In the genomic region with DNA sequence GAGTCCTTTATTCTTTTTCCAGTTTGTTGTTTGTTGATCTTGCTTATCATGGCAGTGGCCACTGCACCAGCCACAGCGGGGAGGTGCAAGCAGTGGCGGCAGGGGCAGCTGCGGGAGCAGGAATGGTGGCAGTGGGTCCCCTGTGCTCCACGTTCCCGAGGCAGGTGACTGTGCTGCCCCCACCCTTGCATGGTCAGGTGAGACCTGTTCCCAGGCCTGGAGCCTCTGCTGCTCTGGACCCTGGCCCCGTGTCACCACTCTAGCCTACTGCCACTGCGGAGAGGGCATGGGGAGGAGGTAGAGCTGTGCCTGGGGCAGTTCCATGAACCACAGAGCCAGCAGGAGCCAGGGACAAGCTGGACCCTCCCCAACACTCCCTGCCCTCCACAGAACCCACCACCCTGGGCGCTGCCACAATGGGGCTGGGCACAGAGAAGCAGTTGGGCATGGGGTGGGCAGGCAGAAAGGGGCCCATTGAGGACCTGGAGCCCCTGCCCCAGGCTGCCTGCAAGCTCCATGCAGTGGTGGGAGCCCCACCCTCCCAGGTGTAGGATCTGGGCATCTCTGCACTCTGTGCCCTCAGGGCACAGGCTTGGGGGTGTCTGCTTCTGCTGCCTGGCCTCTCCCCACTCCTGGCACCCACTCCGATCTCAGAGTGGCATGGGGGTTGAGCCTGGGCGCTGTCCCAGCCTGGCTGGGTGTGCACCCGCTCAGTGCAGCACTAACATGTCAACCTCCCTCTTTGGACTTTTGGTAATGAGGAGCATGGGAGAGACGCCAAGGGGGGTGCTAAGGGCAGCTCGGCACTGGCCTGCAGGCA, we compare ENCODE assay signal across 1 cellular context.
TF ChIP-seq lines count a peak whose summit lies in the region.

No MANE protein-coding gene starts in this region.

TF ChIP-seq in H1, 55 proteins besides CTCF, POLR2A, EP300 and RAD21:
- no peak for TF ChIP-seq CEBPB (IDR thresholded peaks at IDR 0.05; ENCODE audit: low read depth, low read length)
- no peak for TF ChIP-seq POLR2AphosphoS5 (IDR thresholded peaks at IDR 0.05; ENCODE audit: low read depth, low read length)
- no peak for TF ChIP-seq SAP30 (IDR thresholded peaks at IDR 0.05; ENCODE audit: insufficient read depth, insufficient replicate concordance, low read length)
